Comparison of ENCODE assay signal across 13 cellular contexts in the genomic region with DNA sequence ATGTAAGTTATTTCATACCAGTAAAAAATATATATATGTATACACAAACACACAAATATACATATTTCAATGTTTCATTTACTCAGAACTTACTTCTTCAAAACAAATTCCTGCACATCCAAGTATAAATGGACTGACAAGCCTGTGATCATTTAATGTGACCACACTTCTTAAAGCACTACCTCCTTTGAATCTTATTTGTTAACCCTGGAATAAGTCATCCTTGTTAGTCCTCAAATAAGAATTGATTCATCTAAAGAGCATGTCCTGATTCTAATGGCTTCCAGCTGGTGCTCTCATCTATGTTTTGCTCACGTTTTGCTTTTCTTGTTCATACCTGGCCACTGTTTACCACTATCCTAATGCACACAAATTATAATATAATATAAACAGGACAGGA.
DNase-seq lines count a peak whose midpoint lies in the region; ATAC-seq and FAIRE-seq lines count a peak whose summit lies in the region.
"Had no signal": no experiment of that assay in that cellular context is flagged by ENCODE, and none has a peak within 500 bp of the region (broad histone marks: within the 10 kb centered on the region; RNA-seq: fewer than 3 reads in every experiment).

No MANE protein-coding gene starts in this region.

- no peaks in the 10 kb centered on the region for H3K4me1 Mint-ChIP-seq in activated naive CD8-positive, alpha-beta T cell treated with anti-CD3 and anti-CD28 coated beads, Interleukin-2, amount 50 U/mL, for 24 hours

- no peaks in the 10 kb centered on the region for H3K27me3 Mint-ChIP-seq in activated naive CD8-positive, alpha-beta T cell treated with anti-CD3 and anti-CD28 coated beads, Interleukin-2, amount 50 U/mL, for 24 hours

- ATAC-seq in activated naive CD8-positive, alpha-beta T cell treated with anti-CD3 and anti-CD28 coated beads, Interleukin-2, amount 50 U/mL, for 24 hours = no peak
- ATAC-seq: Right ventricle myocardium inferior had no signal

- DNase-seq in AG20443 (ENCODE audit: low spot score) (peak; percentile 17), GM19239 (ENCODE audit: insufficient read length, low spot score) (no peak), dermis blood vessel endothelial cell (peak; percentile 28), myocyte (ENCODE audit: low read depth) (peak; percentile 1), islet precursor cell (no peak), AML-193 (lab: John Stamatoyannopoulos, UW) (no peak)
- no peak for DNase-seq in activated naive CD8-positive, alpha-beta T cell treated with anti-CD3 and anti-CD28 coated beads, Interleukin-2, amount 50 U/mL, for 24 hours
- DNase-seq in activated CD8-positive, alpha-beta memory T cell treated with anti-CD3 and anti-CD28 coated beads, Interleukin-2, amount 50 U/mL, for 4 hours = no peak
- DNase-seq: C1 segment of cervical spinal cord, H7, NCI-H187 treated with DMSO at 0.1 percent for 48 hours, NCI-H82 had no signal

- FAIRE-seq in GM19239 (lab: Jason Lieb, UNC) = peak; percentile 64

- H3K9me3 Mint-ChIP-seq in activated naive CD8-positive, alpha-beta T cell treated with anti-CD3 and anti-CD28 coated beads, Interleukin-2, amount 50 U/mL, for 24 hours = peaks cover 13% of the 10 kb centered on the region

- peaks cover 25% of the 10 kb centered on the region for H3K36me3 Mint-ChIP-seq in activated naive CD8-positive, alpha-beta T cell treated with anti-CD3 and anti-CD28 coated beads, Interleukin-2, amount 50 U/mL, for 24 hours (ENCODE audit: low read depth)

- H3K4me3 Mint-ChIP-seq in activated naive CD8-positive, alpha-beta T cell treated with anti-CD3 and anti-CD28 coated beads, Interleukin-2, amount 50 U/mL, for 24 hours = no peak overlapping the region

- H3K27ac Mint-ChIP-seq in activated naive CD8-positive, alpha-beta T cell treated with anti-CD3 and anti-CD28 coated beads, Interleukin-2, amount 50 U/mL, for 24 hours = no peak overlapping the region

Comparison
In these comparisons a context has a peak if more than half of its experiments do, and no peak if none do; other contexts are left out.
1. DNase-seq: peak in AG20443 (single experiment), dermis blood vessel endothelial cell (single experiment) and myocyte (single experiment); none in GM19239 (single experiment), activated naive CD8-positive, alpha-beta T cell treated with anti-CD3 and anti-CD28 coated beads, Interleukin-2, amount 50 U/mL, for 24 hours (single experiment), activated CD8-positive, alpha-beta memory T cell treated with anti-CD3 and anti-CD28 coated beads, Interleukin-2, amount 50 U/mL, for 4 hours (single experiment), islet precursor cell (single experiment) and AML-193 (0 of 2).